In the genomic region with DNA sequence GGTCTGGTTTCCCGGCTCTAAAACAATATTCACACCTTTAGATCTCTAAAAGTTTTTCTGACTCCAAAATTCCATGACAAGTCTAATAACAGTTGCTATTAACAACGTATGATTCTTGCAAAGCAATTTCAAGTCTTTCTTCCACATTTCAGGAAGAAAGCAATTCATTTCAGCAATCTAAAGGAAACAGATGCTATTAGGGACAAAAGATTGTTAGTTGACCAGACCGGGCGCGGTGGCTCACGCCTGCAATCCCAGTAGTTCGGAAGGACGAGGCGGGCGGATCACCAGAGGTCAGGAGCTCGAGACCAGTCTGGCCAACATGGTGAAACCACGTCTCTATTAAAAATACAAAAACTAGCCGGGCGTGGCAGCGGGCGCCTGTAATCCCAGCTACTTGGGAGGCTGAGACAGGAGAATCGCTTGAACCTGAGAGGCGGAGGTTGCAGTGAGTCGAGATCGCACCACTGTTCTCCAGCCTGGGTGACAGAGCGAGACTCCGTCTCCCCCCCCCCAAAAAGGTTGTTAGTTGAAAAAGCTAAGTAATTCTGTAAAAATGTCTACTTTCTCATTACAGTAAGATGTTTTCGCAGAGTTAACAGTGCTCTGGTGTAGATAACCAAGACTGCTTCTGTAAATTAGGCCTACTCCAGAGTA, we compare ENCODE assay signal across 1 cellular context.
TF ChIP-seq lines count a peak whose summit lies in the region.

No MANE protein-coding gene starts in this region.

TF ChIP-seq in HCT116, 20 proteins besides CTCF, POLR2A, EP300 and RAD21 (continued from another document):
- TF ChIP-seq REST (IDR thresholded peaks at IDR 0.05; ENCODE audit: low read depth) (no peak), YY1 (IDR thresholded peaks at IDR 0.05; ENCODE audit: extremely low read depth, insufficient replicate concordance, low read depth, low read length) (no peak), TCF7L2 (IDR thresholded peaks at IDR 0.05; ENCODE audit: borderline replicate concordance, extremely low read depth, insufficient read depth, insufficient read length) (no peak), MAX (IDR thresholded peaks at IDR 0.05) (no peak), CEBPB (IDR thresholded peaks at IDR 0.05; ENCODE audit: low read depth) (no peak), EZH2 (IDR thresholded peaks at IDR 0.05) (no peak), SRF (IDR thresholded peaks at IDR 0.05; ENCODE audit: low read depth) (no peak), EGR1 (IDR thresholded peaks at IDR 0.05; ENCODE audit: low read depth) (no peak), FOSL1 (IDR thresholded peaks at IDR 0.05; ENCODE audit: low read depth) (no peak), SP1 (IDR thresholded peaks at IDR 0.05; ENCODE audit: low read depth) (no peak), POLR2AphosphoS5 (IDR thresholded peaks at IDR 0.05; ENCODE audit: low read depth, low read length) (no peak), ATF3 (IDR thresholded peaks at IDR 0.05) (no peak), CBX3 (IDR thresholded peaks at IDR 0.05; ENCODE audit: low read depth) (no peak), JUND (IDR thresholded peaks at IDR 0.05) (no peak)
- TF ChIP-seq, protein P1, sequence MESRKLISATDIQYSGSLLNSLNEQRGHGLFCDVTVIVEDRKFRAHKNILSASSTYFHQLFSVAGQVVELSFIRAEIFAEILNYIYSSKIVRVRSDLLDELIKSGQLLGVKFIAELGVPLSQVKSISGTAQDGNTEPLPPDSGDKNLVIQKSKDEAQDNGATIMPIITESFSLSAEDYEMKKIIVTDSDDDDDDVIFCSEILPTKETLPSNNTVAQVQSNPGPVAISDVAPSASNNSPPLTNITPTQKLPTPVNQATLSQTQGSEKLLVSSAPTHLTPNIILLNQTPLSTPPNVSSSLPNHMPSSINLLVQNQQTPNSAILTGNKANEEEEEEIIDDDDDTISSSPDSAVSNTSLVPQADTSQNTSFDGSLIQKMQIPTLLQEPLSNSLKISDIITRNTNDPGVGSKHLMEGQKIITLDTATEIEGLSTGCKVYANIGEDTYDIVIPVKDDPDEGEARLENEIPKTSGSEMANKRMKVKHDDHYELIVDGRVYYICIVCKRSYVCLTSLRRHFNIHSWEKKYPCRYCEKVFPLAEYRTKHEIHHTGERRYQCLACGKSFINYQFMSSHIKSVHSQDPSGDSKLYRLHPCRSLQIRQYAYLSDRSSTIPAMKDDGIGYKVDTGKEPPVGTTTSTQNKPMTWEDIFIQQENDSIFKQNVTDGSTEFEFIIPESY (IDR thresholded peaks at IDR 0.05; ENCODE audit: extremely low read depth, insufficient replicate concordance, low read length) = no peak
